In the genomic region with DNA sequence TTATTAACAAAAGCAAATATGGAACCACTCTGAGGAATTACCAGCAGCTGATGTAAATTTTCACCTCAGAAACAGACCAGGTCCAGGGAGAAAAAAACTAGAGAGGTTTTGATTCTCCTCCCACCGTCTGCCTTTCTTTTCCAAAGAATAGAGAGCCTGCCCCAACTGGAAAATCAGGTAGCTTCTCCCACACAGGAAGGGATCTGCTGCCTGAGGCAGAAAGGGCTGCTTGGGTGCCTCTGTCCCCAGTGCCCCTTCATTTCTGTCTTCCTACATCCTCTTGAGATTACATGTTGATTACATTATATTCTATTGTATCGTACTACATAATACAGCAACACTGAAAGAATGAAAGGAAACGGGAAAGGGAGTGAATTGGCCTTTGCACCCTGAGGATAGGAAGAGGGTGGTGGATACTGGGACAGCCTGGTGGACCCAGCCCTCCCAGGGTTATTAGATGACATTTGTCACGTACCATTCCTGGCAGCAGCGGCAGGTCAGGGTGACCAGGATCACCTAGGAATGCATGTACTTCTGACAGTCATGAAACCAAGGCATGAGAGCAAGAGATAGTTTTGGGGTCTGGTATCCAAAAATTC, we compare ENCODE assay signal across 1 cellular context.
TF ChIP-seq lines count a peak whose summit lies in the region.

No MANE protein-coding gene starts in this region.

TF ChIP-seq in GM23338, 12 proteins besides CTCF, POLR2A, EP300 and RAD21:
- TF ChIP-seq, protein P1, sequence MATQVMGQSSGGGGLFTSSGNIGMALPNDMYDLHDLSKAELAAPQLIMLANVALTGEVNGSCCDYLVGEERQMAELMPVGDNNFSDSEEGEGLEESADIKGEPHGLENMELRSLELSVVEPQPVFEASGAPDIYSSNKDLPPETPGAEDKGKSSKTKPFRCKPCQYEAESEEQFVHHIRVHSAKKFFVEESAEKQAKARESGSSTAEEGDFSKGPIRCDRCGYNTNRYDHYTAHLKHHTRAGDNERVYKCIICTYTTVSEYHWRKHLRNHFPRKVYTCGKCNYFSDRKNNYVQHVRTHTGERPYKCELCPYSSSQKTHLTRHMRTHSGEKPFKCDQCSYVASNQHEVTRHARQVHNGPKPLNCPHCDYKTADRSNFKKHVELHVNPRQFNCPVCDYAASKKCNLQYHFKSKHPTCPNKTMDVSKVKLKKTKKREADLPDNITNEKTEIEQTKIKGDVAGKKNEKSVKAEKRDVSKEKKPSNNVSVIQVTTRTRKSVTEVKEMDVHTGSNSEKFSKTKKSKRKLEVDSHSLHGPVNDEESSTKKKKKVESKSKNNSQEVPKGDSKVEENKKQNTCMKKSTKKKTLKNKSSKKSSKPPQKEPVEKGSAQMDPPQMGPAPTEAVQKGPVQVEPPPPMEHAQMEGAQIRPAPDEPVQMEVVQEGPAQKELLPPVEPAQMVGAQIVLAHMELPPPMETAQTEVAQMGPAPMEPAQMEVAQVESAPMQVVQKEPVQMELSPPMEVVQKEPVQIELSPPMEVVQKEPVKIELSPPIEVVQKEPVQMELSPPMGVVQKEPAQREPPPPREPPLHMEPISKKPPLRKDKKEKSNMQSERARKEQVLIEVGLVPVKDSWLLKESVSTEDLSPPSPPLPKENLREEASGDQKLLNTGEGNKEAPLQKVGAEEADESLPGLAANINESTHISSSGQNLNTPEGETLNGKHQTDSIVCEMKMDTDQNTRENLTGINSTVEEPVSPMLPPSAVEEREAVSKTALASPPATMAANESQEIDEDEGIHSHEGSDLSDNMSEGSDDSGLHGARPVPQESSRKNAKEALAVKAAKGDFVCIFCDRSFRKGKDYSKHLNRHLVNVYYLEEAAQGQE (IDR thresholded peaks at IDR 0.05; ENCODE audit: unreplicated experiment), result no peak
- TF ChIP-seq EZH2phosphoT487 (IDR thresholded peaks at IDR 0.05; ENCODE audit: unreplicated experiment) (no peak), STAT1 (IDR thresholded peaks at IDR 0.05; ENCODE audit: unreplicated experiment) (no peak), EZH2 (IDR thresholded peaks at IDR 0.05; ENCODE audit: low read depth, unreplicated experiment) (no peak), ZNF114 (CRISPR knock-in tag; IDR thresholded peaks at IDR 0.05) (no peak), CREB1 (CRISPR knock-in tag; IDR thresholded peaks at IDR 0.05; ENCODE audit: low read depth) (no peak), ZNF331 (CRISPR knock-in tag; IDR thresholded peaks at IDR 0.05; ENCODE audit: low read depth) (no peak), JUNB (IDR thresholded peaks at IDR 0.05; ENCODE audit: unreplicated experiment) (no peak), POLR2AphosphoS5 (IDR thresholded peaks at IDR 0.05; ENCODE audit: low read depth) (no peak)
- TF ChIP-seq, protein P2, sequence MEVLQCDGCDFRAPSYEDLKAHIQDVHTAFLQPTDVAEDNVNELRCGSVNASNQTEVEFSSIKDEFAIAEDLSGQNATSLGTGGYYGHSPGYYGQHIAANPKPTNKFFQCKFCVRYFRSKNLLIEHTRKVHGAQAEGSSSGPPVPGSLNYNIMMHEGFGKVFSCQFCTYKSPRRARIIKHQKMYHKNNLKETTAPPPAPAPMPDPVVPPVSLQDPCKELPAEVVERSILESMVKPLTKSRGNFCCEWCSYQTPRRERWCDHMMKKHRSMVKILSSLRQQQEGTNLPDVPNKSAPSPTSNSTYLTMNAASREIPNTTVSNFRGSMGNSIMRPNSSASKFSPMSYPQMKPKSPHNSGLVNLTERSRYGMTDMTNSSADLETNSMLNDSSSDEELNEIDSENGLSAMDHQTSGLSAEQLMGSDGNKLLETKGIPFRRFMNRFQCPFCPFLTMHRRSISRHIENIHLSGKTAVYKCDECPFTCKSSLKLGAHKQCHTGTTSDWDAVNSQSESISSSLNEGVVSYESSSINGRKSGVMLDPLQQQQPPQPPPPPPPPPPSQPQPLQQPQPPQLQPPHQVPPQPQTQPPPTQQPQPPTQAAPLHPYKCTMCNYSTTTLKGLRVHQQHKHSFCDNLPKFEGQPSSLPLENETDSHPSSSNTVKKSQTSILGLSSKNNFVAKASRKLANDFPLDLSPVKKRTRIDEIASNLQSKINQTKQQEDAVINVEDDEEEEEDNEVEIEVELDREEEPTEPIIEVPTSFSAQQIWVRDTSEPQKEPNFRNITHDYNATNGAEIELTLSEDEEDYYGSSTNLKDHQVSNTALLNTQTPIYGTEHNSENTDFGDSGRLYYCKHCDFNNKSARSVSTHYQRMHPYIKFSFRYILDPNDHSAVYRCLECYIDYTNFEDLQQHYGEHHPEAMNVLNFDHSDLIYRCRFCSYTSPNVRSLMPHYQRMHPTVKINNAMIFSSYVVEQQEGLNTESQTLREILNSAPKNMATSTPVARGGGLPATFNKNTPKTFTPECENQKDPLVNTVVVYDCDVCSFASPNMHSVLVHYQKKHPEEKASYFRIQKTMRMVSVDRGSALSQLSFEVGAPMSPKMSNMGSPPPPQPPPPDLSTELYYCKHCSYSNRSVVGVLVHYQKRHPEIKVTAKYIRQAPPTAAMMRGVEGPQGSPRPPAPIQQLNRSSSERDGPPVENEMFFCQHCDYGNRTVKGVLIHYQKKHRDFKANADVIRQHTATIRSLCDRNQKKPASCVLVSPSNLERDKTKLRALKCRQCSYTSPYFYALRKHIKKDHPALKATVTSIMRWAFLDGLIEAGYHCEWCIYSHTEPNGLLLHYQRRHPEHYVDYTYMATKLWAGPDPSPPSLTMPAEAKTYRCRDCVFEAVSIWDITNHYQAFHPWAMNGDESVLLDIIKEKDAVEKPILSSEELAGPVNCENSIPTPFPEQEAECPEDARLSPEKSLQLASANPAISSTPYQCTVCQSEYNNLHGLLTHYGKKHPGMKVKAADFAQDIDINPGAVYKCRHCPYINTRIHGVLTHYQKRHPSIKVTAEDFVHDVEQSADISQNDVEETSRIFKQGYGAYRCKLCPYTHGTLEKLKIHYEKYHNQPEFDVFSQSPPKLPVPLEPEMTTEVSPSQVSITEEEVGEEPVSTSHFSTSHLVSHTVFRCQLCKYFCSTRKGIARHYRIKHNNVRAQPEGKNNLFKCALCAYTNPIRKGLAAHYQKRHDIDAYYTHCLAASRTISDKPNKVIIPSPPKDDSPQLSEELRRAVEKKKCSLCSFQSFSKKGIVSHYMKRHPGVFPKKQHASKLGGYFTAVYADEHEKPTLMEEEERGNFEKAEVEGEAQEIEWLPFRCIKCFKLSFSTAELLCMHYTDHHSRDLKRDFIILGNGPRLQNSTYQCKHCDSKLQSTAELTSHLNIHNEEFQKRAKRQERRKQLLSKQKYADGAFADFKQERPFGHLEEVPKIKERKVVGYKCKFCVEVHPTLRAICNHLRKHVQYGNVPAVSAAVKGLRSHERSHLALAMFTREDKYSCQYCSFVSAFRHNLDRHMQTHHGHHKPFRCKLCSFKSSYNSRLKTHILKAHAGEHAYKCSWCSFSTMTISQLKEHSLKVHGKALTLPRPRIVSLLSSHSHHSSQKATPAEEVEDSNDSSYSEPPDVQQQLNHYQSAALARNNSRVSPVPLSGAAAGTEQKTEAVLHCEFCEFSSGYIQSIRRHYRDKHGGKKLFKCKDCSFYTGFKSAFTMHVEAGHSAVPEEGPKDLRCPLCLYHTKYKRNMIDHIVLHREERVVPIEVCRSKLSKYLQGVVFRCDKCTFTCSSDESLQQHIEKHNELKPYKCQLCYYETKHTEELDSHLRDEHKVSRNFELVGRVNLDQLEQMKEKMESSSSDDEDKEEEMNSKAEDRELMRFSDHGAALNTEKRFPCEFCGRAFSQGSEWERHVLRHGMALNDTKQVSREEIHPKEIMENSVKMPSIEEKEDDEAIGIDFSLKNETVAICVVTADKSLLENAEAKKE (CRISPR knock-in tag; IDR thresholded peaks at IDR 0.05), result no peak
- TF ChIP-seq, protein P3, sequence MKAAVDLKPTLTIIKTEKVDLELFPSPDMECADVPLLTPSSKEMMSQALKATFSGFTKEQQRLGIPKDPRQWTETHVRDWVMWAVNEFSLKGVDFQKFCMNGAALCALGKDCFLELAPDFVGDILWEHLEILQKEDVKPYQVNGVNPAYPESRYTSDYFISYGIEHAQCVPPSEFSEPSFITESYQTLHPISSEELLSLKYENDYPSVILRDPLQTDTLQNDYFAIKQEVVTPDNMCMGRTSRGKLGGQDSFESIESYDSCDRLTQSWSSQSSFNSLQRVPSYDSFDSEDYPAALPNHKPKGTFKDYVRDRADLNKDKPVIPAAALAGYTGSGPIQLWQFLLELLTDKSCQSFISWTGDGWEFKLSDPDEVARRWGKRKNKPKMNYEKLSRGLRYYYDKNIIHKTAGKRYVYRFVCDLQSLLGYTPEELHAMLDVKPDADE (IDR thresholded peaks at IDR 0.05), result no peak
